In genomic region chr4:75514131-75514948, GRCh38 we compare ENCODE assay signal across 8 cellular contexts.
DNase-seq lines count a peak whose midpoint lies in the region; ATAC-seq lines count a peak whose summit lies in the region.

Gene RCHY1 (minus strand): TSS chr4:75514403. CDS start chr4:75514286, 117 bp downstream.
A gene with protein sequence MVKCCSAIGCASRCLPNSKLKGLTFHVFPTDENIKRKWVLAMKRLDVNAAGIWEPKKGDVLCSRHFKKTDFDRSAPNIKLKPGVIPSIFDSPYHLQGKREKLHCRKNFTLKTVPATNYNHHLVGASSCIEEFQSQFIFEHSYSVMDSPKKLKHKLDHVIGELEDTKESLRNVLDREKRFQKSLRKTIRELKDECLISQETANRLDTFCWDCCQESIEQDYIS (plus strand): TSS chr4:75514473. CDS start chr4:75515453, 980 bp downstream.

- H3K27ac ChIP-seq in effector memory CD4-positive, alpha-beta T cell (ENCODE audit: insufficient read depth, low read length, poor library complexity, severe bottlenecking): peak within 1 kb of the TSS; percentile 88

- H3K4me3 Mint-ChIP-seq in memory B cell: peak within 1 kb of the TSS; percentile 97

- H3K4me3 ChIP-seq in effector memory CD4-positive, alpha-beta T cell (ENCODE audit: insufficient read depth, low read depth, low read length, poor library complexity, severe bottlenecking): peak within 1 kb of the TSS; percentile 83

- H3K36me3 Mint-ChIP-seq in memory B cell: peaks cover 19% of the 10 kb centered on the region

- ATAC-seq in GM19468 (IDR thresholded peaks at IDR 0.05; ENCODE audit: extremely low read depth, unreplicated experiment) (peak; percentile 79), memory B cell (ENCODE audit: low read depth) (peak; percentile 86)

- peaks cover 9% of the 10 kb centered on the region for H3K36me3 ChIP-seq in effector memory CD4-positive, alpha-beta T cell (ENCODE audit: control insufficient read depth, insufficient read depth, low read length)

- peaks cover 31% of the 10 kb centered on the region for H3K4me1 Mint-ChIP-seq in memory B cell

- H3K27me3 Mint-ChIP-seq in memory B cell: no peaks in the 10 kb centered on the region

- H3K27me3 ChIP-seq in effector memory CD4-positive, alpha-beta T cell (replicated peaks; ENCODE audit: control insufficient read depth, insufficient read depth, low read length, poor library complexity, severe bottlenecking): no peaks in the 10 kb centered on the region

- peaks cover 31% of the 10 kb centered on the region for H3K4me1 ChIP-seq in effector memory CD4-positive, alpha-beta T cell (ENCODE audit: control insufficient read depth, insufficient read depth, low read length, poor library complexity, severe bottlenecking)

- H3K9me3 ChIP-seq in effector memory CD4-positive, alpha-beta T cell (ENCODE audit: control insufficient read depth, low read length): no peaks in the 10 kb centered on the region

- peak within 1 kb of the TSS; percentile 96 for H3K27ac Mint-ChIP-seq in memory B cell

- peak; percentile 80 for DNase-seq in CMK (ENCODE audit: low read depth)
- DNase-seq in HS-5 (ENCODE audit: low read depth): peak; percentile 86
- peak; percentile 81 for DNase-seq in NK-92 treated with Interleukin-12 subunit alpha and Interleukin-12 subunit beta, amount 100 ng/mL, for 24 hours (lab: John Stamatoyannopoulos, UW)
- DNase-seq in activated CD8-positive, alpha-beta memory T cell treated with anti-CD3 and anti-CD28 coated beads for 24 hours: peak; percentile 95
- DNase-seq in effector memory CD4-positive, alpha-beta T cell: peak; percentile 86 to 95 (median 91)
- DNase-seq in memory B cell (ENCODE audit: low spot score in 2 of 2): peak; percentile 89 to 90
- peak; percentile 84 for DNase-seq in stimulated activated CD8-positive, alpha-beta memory T cell treated with anti-CD3 and anti-CD28 coated beads, Interleukin-12 subunit alpha, Interleukin-12 subunit beta, amount 100 ng/mL, for 4 hours (ENCODE audit: low read depth)

- peaks cover 2% of the 10 kb centered on the region for H3K9me3 Mint-ChIP-seq in memory B cell

Comparison
In these comparisons a context has a peak if more than half of its experiments do, and no peak if none do; other contexts are left out.
1. Peak in every context shown above with its lines: DNase-seq, ATAC-seq, H3K4me3 ChIP-seq and H3K27ac ChIP-seq.